28 cellular contexts compared by ENCODE assay signal in genomic region chr17:29906969-29907368, GRCh38. TPM values are rescaled to one million over a fixed set of nuclear protein-coding genes. Genes with fewer than 3 reads are reported as not detected.
"Had no signal": no experiment of that assay in that cellular context is flagged by ENCODE, and none has a peak within 500 bp of the region (broad histone marks: within the 10 kb centered on the region; RNA-seq: fewer than 3 reads in every experiment).

No MANE protein-coding gene starts in this region.

- H3K9me3 ChIP-seq: colonic mucosa, esophagus muscularis mucosa, esophagus squamous epithelium, gastrocnemius medialis, gastroesophageal sphincter had no signal

- H3K27ac Mint-ChIP-seq: dendritic cell treated with granulocyte-macrophage colony-stimulating factor and Interleukin-4, amounts not matched to agents 40 ng/mL and 50 ng/mL, for 4 days; endodermal cell had no signal

- FAIRE-seq: colon, endometrium, endothelial cell of umbilical vein, frontal cortex had no signal

- H3K27me3 ChIP-seq: colonic mucosa, dorsolateral prefrontal cortex, esophagus muscularis mucosa, esophagus squamous epithelium, foreskin keratinocyte, gastrocnemius medialis, gastroesophageal sphincter, heart left ventricle had no signal

- H3K27ac ChIP-seq: colonic mucosa, coronary artery, dorsolateral prefrontal cortex, epithelial cell of prostate, esophagus muscularis mucosa, esophagus squamous epithelium, foreskin keratinocyte, gastrocnemius medialis, gastroesophageal sphincter, heart left ventricle had no signal

- H3K27me3 Mint-ChIP-seq: dendritic cell treated with granulocyte-macrophage colony-stimulating factor and Interleukin-4, amounts not matched to agents 40 ng/mL and 50 ng/mL, for 4 days; effector memory CD8-positive, alpha-beta T cell had no signal

- H3K4me1 Mint-ChIP-seq: endodermal cell had no signal

- H3K4me3 ChIP-seq: colonic mucosa, coronary artery, dorsolateral prefrontal cortex, esophagus muscularis mucosa, esophagus squamous epithelium, gastrocnemius medialis, gastroesophageal sphincter, heart left ventricle had no signal

- H3K36me3 ChIP-seq: colonic mucosa, esophagus muscularis mucosa, esophagus squamous epithelium, gastrocnemius medialis, gastroesophageal sphincter, heart left ventricle had no signal

- H3K9me3 Mint-ChIP-seq: effector memory CD8-positive, alpha-beta T cell had no signal

- H3K4me1 ChIP-seq: colonic mucosa, esophagus muscularis mucosa, gastroesophageal sphincter had no signal

- H3K4me3 Mint-ChIP-seq: dendritic cell treated with granulocyte-macrophage colony-stimulating factor and Interleukin-4, amounts not matched to agents 40 ng/mL and 50 ng/mL, for 4 days; effector memory CD8-positive, alpha-beta T cell; endodermal cell had no signal

- DNase-seq: colonic mucosa; cortex of kidney; dermis blood vessel endothelial cell; dorsolateral prefrontal cortex; effector CD4-positive, alpha-beta T cell; effector CD8-positive, alpha-beta T cell; effector memory CD4-positive, alpha-beta T cell; effector memory CD8-positive, alpha-beta T cell; endodermal cell; erythroblast; esophagus squamous epithelium; foreskin fibroblast; foreskin keratinocyte; foreskin melanocyte; gastrocnemius medialis; glutamatergic neuron; head of caudate nucleus; heart left ventricle had no signal

- ATAC-seq: effector memory CD8-positive, alpha-beta T cell; esophagus mucosa; foreskin keratinocyte; gastrocnemius medialis; gastroesophageal sphincter; heart left ventricle had no signal

RNA-seq across cellular contexts. Expression of gene EFCAB5, which starts 34.5 kb away (rescaled TPM):
- total RNA-seq: endodermal cell, esophagus mucosa had no signal
